11 cellular contexts compared by ENCODE assay signal in the genomic region with DNA sequence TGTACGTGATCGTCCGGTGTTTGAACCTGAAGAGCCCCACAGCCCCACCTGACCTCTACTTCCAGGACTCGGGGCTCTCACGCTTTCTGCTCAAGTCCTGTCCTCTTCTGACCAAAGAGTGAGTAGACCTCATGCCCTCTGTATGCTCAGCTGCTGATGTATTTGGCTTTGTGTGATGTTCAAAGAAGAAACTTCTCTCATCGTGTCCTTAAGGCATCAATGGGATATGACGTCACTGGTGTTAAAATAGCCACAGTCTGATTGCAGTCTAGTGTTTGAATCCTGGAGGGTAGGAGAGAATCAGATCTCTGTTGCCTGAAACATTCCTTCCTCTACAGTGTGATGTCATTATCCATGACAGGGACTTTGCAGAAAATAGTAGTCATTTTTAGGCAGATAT. TPM values are rescaled to one million over a fixed set of nuclear protein-coding genes. Genes with fewer than 3 reads are reported as not detected.
DNase-seq lines count a peak whose midpoint lies in the region; ATAC-seq and TF ChIP-seq lines count a peak whose summit lies in the region.
"Had no signal": no experiment of that assay in that cellular context is flagged by ENCODE, and none has a peak within 500 bp of the region (broad histone marks: within the 10 kb centered on the region; RNA-seq: fewer than 3 reads in every experiment).

No MANE protein-coding gene starts in this region.

- H2AFZ ChIP-seq in GM23338 = no peak overlapping the region
- H2AFZ ChIP-seq in OCI-LY1 (ENCODE audit: low read length) = no peak overlapping the region

- peaks cover 2% of the 10 kb centered on the region for H3K4me1 ChIP-seq in GM23338 (ENCODE audit: insufficient read depth)
- H3K4me1 ChIP-seq in OCI-LY1 (ENCODE audit: insufficient read depth, low read length, severe bottlenecking) = peaks cover 58% of the 10 kb centered on the region
- peaks cover 25% of the 10 kb centered on the region for H3K4me1 ChIP-seq in rectal smooth muscle tissue (ENCODE audit: control insufficient read depth, insufficient read depth, low read length)

- H3K79me2 ChIP-seq in GM23338 (replicated peaks; ENCODE audit: insufficient read depth) (no peaks in the 10 kb centered on the region), OCI-LY1 (ENCODE audit: insufficient read depth, low read length) (no peaks in the 10 kb centered on the region)

- H3K27ac Mint-ChIP-seq in GM23338 = peak overlapping the region; percentile 98
- peak overlapping the region; percentile 81 for H3K27ac Mint-ChIP-seq in glutamatergic neuron (ENCODE audit: unreplicated experiment)
- H3K27ac Mint-ChIP-seq: activated T-helper 2 cell treated with anti-CD3 and anti-CD28 coated beads, Interferon-gamma antibody, Interleukin-2, Interleukin-4, amounts not matched to agents 10 μg/mL and 5 μg/mL and 100 μg/mL, durations not matched to agents 14 hours and 24 hours and 36 hours had no signal

- H3K9ac ChIP-seq in OCI-LY1 (ENCODE audit: low read length) (no peak overlapping the region; the same call in 1 of the 2 replicates), rectal smooth muscle tissue (ENCODE audit: low read length) (no peak overlapping the region)

- ATAC-seq in GM23338 (no peak), HG03175 (IDR thresholded peaks at IDR 0.05; ENCODE audit: unreplicated experiment) (no peak), HG02981 (IDR thresholded peaks at IDR 0.05; ENCODE audit: unreplicated experiment) (no peak)
- ATAC-seq: HCT116 had no signal

- H3K4me3 Mint-ChIP-seq in GM23338 (peak overlapping the region; percentile 21; the same call in 1 of the 3 replicates), glutamatergic neuron (ENCODE audit: unreplicated experiment) (peak overlapping the region; percentile 14)

- H3K9me3 ChIP-seq in OCI-LY1 (ENCODE audit: low read length) = no peaks in the 10 kb centered on the region

- TF ChIP-seq CTCF in GM23338 (conservative IDR thresholded peaks at IDR 0.05; ENCODE audit: low read depth in 2 of 2) = no peak
- TF ChIP-seq CTCF in OCI-LY1 (IDR thresholded peaks at IDR 0.05; ENCODE audit: low read length) = no peak
- TF ChIP-seq CTCF in glutamatergic neuron (IDR thresholded peaks at IDR 0.05; ENCODE audit: partially characterized antibody, unreplicated experiment) = no peak

- no peaks in the 10 kb centered on the region for H3F3A ChIP-seq in GM23338 (replicated peaks; ENCODE audit: low read depth)
- H3F3A ChIP-seq in OCI-LY1 (ENCODE audit: insufficient read depth, low read length) = no peaks in the 10 kb centered on the region

- H3K9me3 Mint-ChIP-seq in GM23338 (no peaks in the 10 kb centered on the region), glutamatergic neuron (ENCODE audit: unreplicated experiment) (no peaks in the 10 kb centered on the region)
- H3K9me3 Mint-ChIP-seq: activated T-helper 2 cell treated with anti-CD3 and anti-CD28 coated beads, Interferon-gamma antibody, Interleukin-2, Interleukin-4, amounts not matched to agents 10 μg/mL and 5 μg/mL and 100 μg/mL, durations not matched to agents 14 hours and 24 hours and 36 hours had no signal

- no peaks in the 10 kb centered on the region for H3K27me3 ChIP-seq in GM23338 (ENCODE audit: insufficient read depth)
- no peaks in the 10 kb centered on the region for H3K27me3 ChIP-seq in OCI-LY1 (ENCODE audit: insufficient read depth, low read length)
- H3K27me3 ChIP-seq in rectal smooth muscle tissue (ENCODE audit: control insufficient read depth, insufficient read depth, low read length) = no peaks in the 10 kb centered on the region

- H3K4me3 ChIP-seq in GM23338 (no peak overlapping the region), OCI-LY1 (ENCODE audit: low read depth, low read length, poor library complexity, severe bottlenecking) (no peak overlapping the region), rectal smooth muscle tissue (ENCODE audit: low read length) (no peak overlapping the region)

- H3K36me3 Mint-ChIP-seq in GM23338 (ENCODE audit: low read depth) (peaks cover 11% of the 10 kb centered on the region), glutamatergic neuron (ENCODE audit: unreplicated experiment) (peaks cover 5% of the 10 kb centered on the region)

- H3K27ac ChIP-seq in GM23338 (ENCODE audit: low read depth) (peak overlapping the region; percentile 48; the same call in 1 of the 2 replicates), OCI-LY1 (ENCODE audit: low read depth, low read length, poor library complexity, severe bottlenecking) (peak overlapping the region; percentile 85), rectal smooth muscle tissue (ENCODE audit: low read depth, low read length) (peak overlapping the region; percentile 34)

- H4K20me1 ChIP-seq in GM23338 (replicated peaks; ENCODE audit: insufficient read depth) (no peaks in the 10 kb centered on the region), OCI-LY1 (ENCODE audit: insufficient read depth, low read length) (no peaks in the 10 kb centered on the region)

- no peaks in the 10 kb centered on the region for H3K36me3 ChIP-seq in GM23338 (ENCODE audit: insufficient read depth)
- peaks cover 35% of the 10 kb centered on the region for H3K36me3 ChIP-seq in OCI-LY1 (ENCODE audit: insufficient read depth, low read length)
- no peaks in the 10 kb centered on the region for H3K36me3 ChIP-seq in rectal smooth muscle tissue (ENCODE audit: control insufficient read depth, insufficient read depth, low read length)

- H3K27me3 Mint-ChIP-seq in GM23338 (ENCODE audit: insufficient read depth, low read depth, poor library complexity) (peaks cover 6% of the 10 kb centered on the region), glutamatergic neuron (ENCODE audit: unreplicated experiment) (peaks cover 3% of the 10 kb centered on the region)

- no peak overlapping the region; the same call in 1 of the 2 replicates for H3K4me2 ChIP-seq in GM23338
- H3K4me2 ChIP-seq in OCI-LY1 (ENCODE audit: low read length) = no peak overlapping the region

- H3K9me2 ChIP-seq in GM23338 (ENCODE audit: insufficient read depth) (no peaks in the 10 kb centered on the region), OCI-LY1 (ENCODE audit: low read depth, low read length) (no peaks in the 10 kb centered on the region)

- no peak for DNase-seq in GM23338 (ENCODE audit: low spot score)
- DNase-seq in glutamatergic neuron = no peak
- no peak for DNase-seq in SIG-M5 treated with dmso at 0.1 percent for 504 hours (lab: John Stamatoyannopoulos, UW; ENCODE audit: unreplicated experiment)
- no peak for DNase-seq in NCI-H82 (lab: John Stamatoyannopoulos, UW)
- DNase-seq: NCI-H226 had no signal

- H3K4me1 Mint-ChIP-seq in GM23338 (peaks cover 58% of the 10 kb centered on the region), glutamatergic neuron (ENCODE audit: low read depth, unreplicated experiment) (peaks cover 46% of the 10 kb centered on the region)

TF ChIP-seq in GM23338, 12 proteins besides CTCF, POLR2A, EP300 and RAD21 (continues in another document):
- TF ChIP-seq POLR2AphosphoS5 (IDR thresholded peaks at IDR 0.05; ENCODE audit: low read depth) = no peak
- TF ChIP-seq STAT1 (IDR thresholded peaks at IDR 0.05; ENCODE audit: unreplicated experiment) = no peak
- TF ChIP-seq, protein P1, sequence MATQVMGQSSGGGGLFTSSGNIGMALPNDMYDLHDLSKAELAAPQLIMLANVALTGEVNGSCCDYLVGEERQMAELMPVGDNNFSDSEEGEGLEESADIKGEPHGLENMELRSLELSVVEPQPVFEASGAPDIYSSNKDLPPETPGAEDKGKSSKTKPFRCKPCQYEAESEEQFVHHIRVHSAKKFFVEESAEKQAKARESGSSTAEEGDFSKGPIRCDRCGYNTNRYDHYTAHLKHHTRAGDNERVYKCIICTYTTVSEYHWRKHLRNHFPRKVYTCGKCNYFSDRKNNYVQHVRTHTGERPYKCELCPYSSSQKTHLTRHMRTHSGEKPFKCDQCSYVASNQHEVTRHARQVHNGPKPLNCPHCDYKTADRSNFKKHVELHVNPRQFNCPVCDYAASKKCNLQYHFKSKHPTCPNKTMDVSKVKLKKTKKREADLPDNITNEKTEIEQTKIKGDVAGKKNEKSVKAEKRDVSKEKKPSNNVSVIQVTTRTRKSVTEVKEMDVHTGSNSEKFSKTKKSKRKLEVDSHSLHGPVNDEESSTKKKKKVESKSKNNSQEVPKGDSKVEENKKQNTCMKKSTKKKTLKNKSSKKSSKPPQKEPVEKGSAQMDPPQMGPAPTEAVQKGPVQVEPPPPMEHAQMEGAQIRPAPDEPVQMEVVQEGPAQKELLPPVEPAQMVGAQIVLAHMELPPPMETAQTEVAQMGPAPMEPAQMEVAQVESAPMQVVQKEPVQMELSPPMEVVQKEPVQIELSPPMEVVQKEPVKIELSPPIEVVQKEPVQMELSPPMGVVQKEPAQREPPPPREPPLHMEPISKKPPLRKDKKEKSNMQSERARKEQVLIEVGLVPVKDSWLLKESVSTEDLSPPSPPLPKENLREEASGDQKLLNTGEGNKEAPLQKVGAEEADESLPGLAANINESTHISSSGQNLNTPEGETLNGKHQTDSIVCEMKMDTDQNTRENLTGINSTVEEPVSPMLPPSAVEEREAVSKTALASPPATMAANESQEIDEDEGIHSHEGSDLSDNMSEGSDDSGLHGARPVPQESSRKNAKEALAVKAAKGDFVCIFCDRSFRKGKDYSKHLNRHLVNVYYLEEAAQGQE (IDR thresholded peaks at IDR 0.05; ENCODE audit: unreplicated experiment) = no peak
- no peak for TF ChIP-seq CREB1 (CRISPR knock-in tag; IDR thresholded peaks at IDR 0.05; ENCODE audit: low read depth)
- TF ChIP-seq ZNF114 (CRISPR knock-in tag; IDR thresholded peaks at IDR 0.05) = no peak
- TF ChIP-seq, protein P2, sequence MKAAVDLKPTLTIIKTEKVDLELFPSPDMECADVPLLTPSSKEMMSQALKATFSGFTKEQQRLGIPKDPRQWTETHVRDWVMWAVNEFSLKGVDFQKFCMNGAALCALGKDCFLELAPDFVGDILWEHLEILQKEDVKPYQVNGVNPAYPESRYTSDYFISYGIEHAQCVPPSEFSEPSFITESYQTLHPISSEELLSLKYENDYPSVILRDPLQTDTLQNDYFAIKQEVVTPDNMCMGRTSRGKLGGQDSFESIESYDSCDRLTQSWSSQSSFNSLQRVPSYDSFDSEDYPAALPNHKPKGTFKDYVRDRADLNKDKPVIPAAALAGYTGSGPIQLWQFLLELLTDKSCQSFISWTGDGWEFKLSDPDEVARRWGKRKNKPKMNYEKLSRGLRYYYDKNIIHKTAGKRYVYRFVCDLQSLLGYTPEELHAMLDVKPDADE (IDR thresholded peaks at IDR 0.05) = no peak
- TF ChIP-seq EZH2 (IDR thresholded peaks at IDR 0.05; ENCODE audit: low read depth, unreplicated experiment) = no peak
- no peak for TF ChIP-seq ZNF331 (CRISPR knock-in tag; IDR thresholded peaks at IDR 0.05; ENCODE audit: low read depth)

RNA-seq across cellular contexts. Expression of a gene that starts 28.1 kb away (rescaled TPM):
- 15.2 and 15.7 TPM in 2 replicates for total RNA-seq in GM23338 (2014; rRNA removed; shearing (Covaris generic))
- polyA plus RNA-seq in GM23338 (2016; fragmentation: Nextera tagmentation; extraction: Ambion mirVana) = 5.2 and 5.3 TPM in 2 replicates
- 101 TPM for total RNA-seq in glutamatergic neuron (ENCODE audit: unreplicated experiment)

Comparison
In these comparisons a context has a peak if more than half of its experiments do, and no peak if none do; other contexts are left out.
1. H3K27ac ChIP-seq: peak in every context shown above with its lines; median percentile 85 in OCI-LY1; 48 in GM23338; 34 in rectal smooth muscle tissue.